In genomic region chr6:166333172-166333995, GRCh38 we compare ENCODE assay signal across 10 cellular contexts. TPM values are rescaled to one million over a fixed set of nuclear protein-coding genes. Genes with fewer than 3 reads are reported as not detected.
DNase-seq lines count a peak whose midpoint lies in the region; ATAC-seq and TF ChIP-seq lines count a peak whose summit lies in the region.
"Had no signal": no experiment of that assay in that cellular context is flagged by ENCODE, and none has a peak within 500 bp of the region (broad histone marks: within the 10 kb centered on the region; RNA-seq: fewer than 3 reads in every experiment).

No MANE protein-coding gene starts in this region.

- H3K4me1 ChIP-seq in colonic mucosa = peaks cover 11% of the 10 kb centered on the region

- H3K27ac Mint-ChIP-seq in HFFc6 = 0 out of 2 replicates have a peak overlapping the region, but pooled peaks have one; percentile 15
- H3K27ac Mint-ChIP-seq in immature natural killer cell = peak overlapping the region; percentile 79 to 96 (median 86)

- TF ChIP-seq CTCF in HFFc6 (IDR thresholded peaks at IDR 0.05) = no peak
- TF ChIP-seq CTCF in colonic mucosa (IDR thresholded peaks at IDR 0.05) = no peak

- H3K9me3 ChIP-seq in colonic mucosa = no peaks in the 10 kb centered on the region

- H3K9me3 Mint-ChIP-seq in HFFc6 (no peaks in the 10 kb centered on the region), immature natural killer cell (no peaks in the 10 kb centered on the region)

- H3K4me1 Mint-ChIP-seq in HFFc6 (ENCODE audit: low read depth) = peaks cover 16% of the 10 kb centered on the region; the same call in 1 of the 2 replicates
- peaks cover 67 to 68% of the 10 kb centered on the region in 2 donors for H3K4me1 Mint-ChIP-seq in immature natural killer cell

- no peaks in the 10 kb centered on the region for H3K36me3 ChIP-seq in colonic mucosa

- no peaks in the 10 kb centered on the region for H3K27me3 ChIP-seq in colonic mucosa

- no peak overlapping the region for H3K4me3 ChIP-seq in colonic mucosa

- H3K36me3 Mint-ChIP-seq in HFFc6 (ENCODE audit: low read depth) (peaks cover 19% of the 10 kb centered on the region), immature natural killer cell (peaks cover 14 to 48% (median 15%) of the 10 kb centered on the region in 3 donors)

- peaks cover 6% of the 10 kb centered on the region for H3K27me3 Mint-ChIP-seq in HFFc6 (ENCODE audit: insufficient read depth)
- H3K27me3 Mint-ChIP-seq in immature natural killer cell (ENCODE audit: low read depth in 3 of 3) = peaks cover 0 to 10% (median 0%) of the 10 kb centered on the region in 3 donors

- H3K4me3 Mint-ChIP-seq in HFFc6 = no peak overlapping the region
- peak overlapping the region; percentile 69 to 92 (median 80) for H3K4me3 Mint-ChIP-seq in immature natural killer cell

- no peak overlapping the region for H3K27ac ChIP-seq in colonic mucosa

- intact Hi-C loops in colonic mucosa (cut with DNase I) = no loop called here

- no peak overlapping the region for H3K9ac ChIP-seq in colonic mucosa (ENCODE audit: low read depth in 2 of 2, low read length in 2 of 2)

- peak; percentile 67 for ATAC-seq in GM18861 (IDR thresholded peaks at IDR 0.05; ENCODE audit: unreplicated experiment)

- DNase-seq in HFFc6 (no peak), MV-4-11 (lab: John Stamatoyannopoulos, UW) (peak; percentile 79), immature natural killer cell (peak; percentile 78 to 83 (median 82)), dermis blood vessel endothelial cell (no peak), NCI-H1930 (lab: John Stamatoyannopoulos, UW) (no peak), NCI-H226 (no peak), colonic mucosa (no peak)

RNA-seq across cellular contexts. Expression of gene SFT2D1, which starts 9.0 kb away (rescaled TPM):
- total RNA-seq in HFFc6 (2021; fragmentation: NEBNext Ultra II Directional; extraction: Animal tissue kit (Norgen Biotek cat#: 25700)) = 10 to 100 TPM; 44.8 to 56.5 (median 47.3) TPM
- 100 to 1,000 TPM in 1 of 3 donors, 10 to 100 TPM in 2; 92.7 to 144 (median 94.2) TPM for polyA plus RNA-seq in immature natural killer cell
- total RNA-seq in dermis blood vessel endothelial cell = 18.1 and 31.8 TPM in 2 replicates
- total RNA-seq in colonic mucosa = 10 to 100 TPM; 65.0 to 73.3 TPM

RNA-seq across cellular contexts. Expression of gene PRR18, which starts 25.2 kb away (rescaled TPM):
- total RNA-seq in HFFc6 (2021; fragmentation: NEBNext Ultra II Directional; extraction: Animal tissue kit (Norgen Biotek cat#: 25700)) = not detected
- polyA plus RNA-seq in immature natural killer cell = not detected
- total RNA-seq in dermis blood vessel endothelial cell = not detected in 2 replicates
- total RNA-seq in colonic mucosa = not detected
- total RNA-seq: endothelial cell of umbilical vein, M059J had no signal
- polyA plus RNA-seq: endothelial cell of umbilical vein had no signal

RNA-seq across cellular contexts. Expression of gene MPC1, which starts 49.4 kb away (rescaled TPM):
- 10 to 100 TPM; 21.7 to 24.5 (median 22.9) TPM for total RNA-seq in HFFc6 (2021; fragmentation: NEBNext Ultra II Directional; extraction: Animal tissue kit (Norgen Biotek cat#: 25700))
- 100 to 1,000 TPM in 1 of 3 donors, 10 to 100 TPM in 2; 68.7 to 107 (median 85.6) TPM for polyA plus RNA-seq in immature natural killer cell
- total RNA-seq in dermis blood vessel endothelial cell (15.1 and 19.0 TPM in 2 replicates), colonic mucosa (100 to 1,000 TPM in 1 of 2 donors, 10 to 100 TPM in 1; 93.7 to 144 TPM)

Comparison
In these comparisons a context has a peak if more than half of its experiments do, and no peak if none do; other contexts are left out.
1. DNase-seq: peak in MV-4-11 (single experiment) and immature natural killer cell (3 of 3); none in HFFc6 (single experiment), dermis blood vessel endothelial cell (single experiment), NCI-H1930 (0 of 2), NCI-H226 (single experiment) and colonic mucosa (single experiment).